ENCODE assay signal across 26 cellular contexts in genomic region chr22:39802682-39803081, GRCh38.
A peak's percentile ranks its signal among the peaks of the same experiment; 100 is the strongest.
DNase-seq lines count a peak whose midpoint lies in the region; ATAC-seq, FAIRE-seq and TF ChIP-seq lines count a peak whose summit lies in the region.
"Had no signal": no experiment of that assay in that cellular context is flagged by ENCODE, and none has a peak within 500 bp of the region (broad histone marks: within the 10 kb centered on the region; RNA-seq: fewer than 3 reads in every experiment).

No MANE protein-coding gene starts in this region.

- TF ChIP-seq CTCF in bronchial epithelial cell (IDR thresholded peaks at IDR 0.05; ENCODE audit: insufficient read depth, low read length, severe bottlenecking): no peak
- no peak for TF ChIP-seq CTCF in hepatocyte (IDR thresholded peaks at IDR 0.05; ENCODE audit: poor library complexity)
- no peak for TF ChIP-seq CTCF in mucosa of descending colon (IDR thresholded peaks at IDR 0.05)

- intact Hi-C loops in mucosa of descending colon (cut with DNase I, micrococcal nuclease): no loop called here
- intact Hi-C loops in aorta (cut with DNase I): no loop called here

- H3K4me3 ChIP-seq in bronchial epithelial cell (ENCODE audit: low read depth, low read length) (no peak overlapping the region), hepatocyte (no peak overlapping the region), mucosa of descending colon (no peak overlapping the region), aorta (ENCODE audit: low read length in 2 of 2) (no peak overlapping the region)
- H3K4me3 ChIP-seq: A549; BLaER1 treated with 17β-estradiol and CSF1 and Interleukin-3, amounts not matched to agents 10 nM and 100 nM; GM12878 had no signal

- FAIRE-seq in bronchial epithelial cell (lab: Jason Lieb, UNC): peak; percentile 93
- FAIRE-seq: A549, GM12878, GM12892, GM18507 had no signal

- no peaks in the 10 kb centered on the region for H4K20me1 ChIP-seq in hepatocyte (ENCODE audit: insufficient read depth, poor library complexity, severe bottlenecking)
- H4K20me1 ChIP-seq: BLaER1 treated with 17β-estradiol and CSF1 and Interleukin-3, amounts not matched to agents 10 nM and 100 nM had no signal

- H3K79me2 ChIP-seq in hepatocyte: no peaks in the 10 kb centered on the region

- 70% methylated on average over 4 of the region's 4 CpGs for WGBS in hepatocyte (ENCODE audit: low lambda C conversion rate, missing lambda C conversion rate)
- WGBS in aorta, 2 donors: 91 to 92% methylated on average over 4 of the region's 4 CpGs

- no peak overlapping the region for H2AFZ ChIP-seq in hepatocyte

- H3K4me1 ChIP-seq in hepatocyte (ENCODE audit: insufficient read depth) (peaks cover 20% of the 10 kb centered on the region), mucosa of descending colon (ENCODE audit: low read depth) (peaks cover 13% of the 10 kb centered on the region), aorta (ENCODE audit: control insufficient read depth in 1 of 2, insufficient read depth in 2 of 2, low read length in 2 of 2) (no peaks in the 10 kb centered on the region)
- H3K4me1 ChIP-seq: A549 had no signal

- H3K9me3 ChIP-seq in hepatocyte (ENCODE audit: low read depth) (peaks cover under 1% of the 10 kb centered on the region), mucosa of descending colon (peaks cover 12% of the 10 kb centered on the region), aorta (ENCODE audit: control insufficient read depth, low read length) (peaks cover 7% of the 10 kb centered on the region)

- peak; percentile 14 for DNase-seq in CMK (ENCODE audit: low read depth)
- no peak for DNase-seq in bronchial epithelial cell (ENCODE audit: low read depth)
- DNase-seq in hepatocyte (ENCODE audit: low spot score): peak; percentile 18
- DNase-seq in mucosa of descending colon: no peak
- no peak for DNase-seq in kidney tubule cell (ENCODE audit: low spot score)
- DNase-seq in aorta: no peak
- no peak for DNase-seq in activated CD4-positive, alpha-beta T cell treated with anti-CD3 and anti-CD28 coated beads, Interleukin-2, amount 50 U/mL, for 48 hours
- no peak for DNase-seq in T1000 (lab: John Stamatoyannopoulos, UW)
- DNase-seq: AML-193; CD4-positive, alpha-beta T cell; CD8-positive, alpha-beta T cell; COR-L47; DMS 273 treated with DMSO at 0.1 percent for 48 hours; DMS153; DMS53; DMS79; DND-41; EL; GDM1 had no signal

- no peak overlapping the region for H3K4me2 ChIP-seq in hepatocyte
- H3K4me2 ChIP-seq: A549; BLaER1 treated with 17β-estradiol and CSF1 and Interleukin-3, amounts not matched to agents 10 nM and 100 nM had no signal

- no peaks in the 10 kb centered on the region for H3K36me3 ChIP-seq in bronchial epithelial cell (ENCODE audit: control insufficient read depth, insufficient read depth, low read length)
- H3K36me3 ChIP-seq in hepatocyte (replicated peaks; ENCODE audit: insufficient read depth, low read depth): no peaks in the 10 kb centered on the region
- no peaks in the 10 kb centered on the region for H3K36me3 ChIP-seq in mucosa of descending colon (ENCODE audit: low read depth)
- H3K36me3 ChIP-seq in aorta (ENCODE audit: control insufficient read depth in 1 of 2, insufficient read depth in 2 of 2, low read length in 1 of 2): no peaks in the 10 kb centered on the region

- no peaks in the 10 kb centered on the region for H3K9me2 ChIP-seq in hepatocyte (replicated peaks; ENCODE audit: insufficient read depth)

- H3K27me3 ChIP-seq in bronchial epithelial cell (ENCODE audit: control insufficient read depth, insufficient read depth, low read length): peaks cover 3% of the 10 kb centered on the region
- H3K27me3 ChIP-seq in hepatocyte: peaks cover 16% of the 10 kb centered on the region
- no peaks in the 10 kb centered on the region for H3K27me3 ChIP-seq in aorta (ENCODE audit: control insufficient read depth in 1 of 2, insufficient read depth in 2 of 2, low read length in 1 of 2)
- H3K27me3 ChIP-seq: BLaER1 treated with 17β-estradiol and CSF1 and Interleukin-3, amounts not matched to agents 10 nM and 100 nM had no signal

- peak; percentile 26 for ATAC-seq in mucosa of descending colon
- no peak for ATAC-seq in aorta (ENCODE audit: low FRiP score)
- ATAC-seq: A549; CD8-positive, alpha-beta T cell; GM12878 had no signal

- peak overlapping the region; percentile 28 for H3K27ac ChIP-seq in hepatocyte
- no peak overlapping the region for H3K27ac ChIP-seq in aorta (ENCODE audit: low read depth in 1 of 2, low read length in 2 of 2)
- H3K27ac ChIP-seq: 22Rv1; A549; BLaER1 treated with 17β-estradiol and CSF1 and Interleukin-3, amounts not matched to agents 10 nM and 100 nM; C4-2B had no signal

Comparison
In these comparisons a context has a peak if more than half of its experiments do, and no peak if none do; other contexts are left out.
1. DNase-seq: peak in CMK (single experiment) and hepatocyte (single experiment); none in bronchial epithelial cell (single experiment), mucosa of descending colon (0 of 3), kidney tubule cell (single experiment), aorta (0 of 2), activated CD4-positive, alpha-beta T cell treated with anti-CD3 and anti-CD28 coated beads, Interleukin-2, amount 50 U/mL, for 48 hours (0 of 2) and T1000 (single experiment).